Comparison of ENCODE assay signal across 25 cellular contexts in the genomic region with DNA sequence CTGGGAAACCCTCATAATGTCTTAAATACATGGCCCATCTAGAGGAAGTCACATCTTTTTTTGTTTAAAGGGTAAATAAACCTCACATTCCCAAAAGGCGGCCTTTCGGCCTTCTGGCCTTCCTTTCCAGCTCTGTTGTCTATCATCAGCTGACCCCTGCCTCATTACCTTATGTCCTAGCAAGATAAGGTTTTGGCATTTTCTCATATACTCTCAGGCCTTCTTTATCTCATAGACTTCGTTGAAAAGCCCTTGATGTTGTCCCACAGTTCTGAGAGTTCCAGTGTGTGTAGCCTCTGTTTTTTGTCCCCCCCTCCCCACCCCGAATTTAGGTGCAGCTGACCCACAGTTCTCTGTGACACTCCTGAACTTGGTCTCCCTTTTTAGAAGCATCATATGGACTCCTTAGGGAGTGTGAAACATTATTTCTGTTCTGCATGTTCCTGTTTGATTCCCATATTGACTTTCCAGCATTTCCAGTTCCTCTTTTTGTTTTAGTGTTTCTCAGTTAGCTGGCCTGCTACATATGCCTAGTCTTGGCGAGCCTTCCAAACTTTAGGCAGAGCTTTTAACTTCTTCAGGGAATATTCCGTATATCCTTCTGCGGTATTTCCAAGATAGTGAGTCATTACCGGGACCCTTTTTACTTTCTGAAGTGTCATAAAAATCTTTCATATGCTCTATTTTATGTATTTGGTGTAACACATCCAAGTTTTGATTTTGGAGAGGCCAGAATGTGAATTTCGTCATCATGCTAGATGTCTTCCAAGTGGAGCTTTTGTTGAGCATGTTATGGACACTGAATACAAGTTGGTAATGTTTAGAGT.
DNase-seq lines count a peak whose midpoint lies in the region; ATAC-seq and TF ChIP-seq lines count a peak whose summit lies in the region.
"Had no signal": no experiment of that assay in that cellular context is flagged by ENCODE, and none has a peak within 500 bp of the region (broad histone marks: within the 10 kb centered on the region; RNA-seq: fewer than 3 reads in every experiment).

No MANE protein-coding gene starts in this region.

- H3K56ac ChIP-seq in IMR-90 (ENCODE audit: extremely low read depth, insufficient read depth, low read length): no peak overlapping the region

- no peak overlapping the region for H4K5ac ChIP-seq in IMR-90 (ENCODE audit: low read depth, low read length)

- no peaks in the 10 kb centered on the region for H3K9me3 ChIP-seq in CD8-positive, alpha-beta memory T cell (ENCODE audit: low read length)
- H3K9me3 ChIP-seq in IMR-90 (ENCODE audit: control insufficient read depth, insufficient read depth, low read length) (no peaks in the 10 kb centered on the region), trophoblast cell (ENCODE audit: insufficient read depth, low read depth, low read length) (no peaks in the 10 kb centered on the region)
- H3K9me3 ChIP-seq: esophagus muscularis mucosa, psoas muscle, SK-N-SH had no signal

- no peaks in the 10 kb centered on the region for H3K27me3 Mint-ChIP-seq in CD8-positive, alpha-beta memory T cell
- H3K27me3 Mint-ChIP-seq in activated T-helper 17 cell treated with anti-CD3 and anti-CD28 coated beads, Interleukin-2, amount 50 U/mL, for 72 hours: no peaks in the 10 kb centered on the region
- H3K27me3 Mint-ChIP-seq: activated CD4-positive, alpha-beta T cell treated with anti-CD3 and anti-CD28 coated beads, Interleukin-2, amount 10 ng/mL, durations not matched to agents 24 days and 14 days; CD4-positive, CD25-positive, alpha-beta regulatory T cell; naive B cell had no signal

- TF ChIP-seq RAD21 in IMR-90 (IDR thresholded peaks at IDR 0.05; ENCODE audit: low read length): no peak

- WGBS in IMR-90 (ENCODE audit: extremely low coverage in 2 of 2, insufficient read length in 1 of 2), 2 experiments: no CpG with 5 or more reads among the region's 9 CpGs
- no CpG with 5 or more reads among the region's 9 CpGs for WGBS in trophoblast cell (ENCODE audit: extremely low coverage, insufficient coverage, insufficient read length)

- H3K9me1 ChIP-seq in IMR-90 (ENCODE audit: insufficient read depth, low read length): peaks cover 27% of the 10 kb centered on the region

- peak overlapping the region; percentile 40 for H3K27ac ChIP-seq in CD8-positive, alpha-beta memory T cell (ENCODE audit: low read depth, low read length)
- H3K27ac ChIP-seq in IMR-90 (ENCODE audit: insufficient read depth, low read length): peak overlapping the region; percentile 43; the same call in 1 of the 2 replicates
- H3K27ac ChIP-seq in trophoblast cell (ENCODE audit: low read depth, low read length): no peak overlapping the region
- H3K27ac ChIP-seq: esophagus muscularis mucosa, psoas muscle, VCaP had no signal

- no peaks in the 10 kb centered on the region for H3K4me1 ChIP-seq in CD8-positive, alpha-beta memory T cell (ENCODE audit: insufficient read depth, low read length)
- H3K4me1 ChIP-seq in IMR-90 (ENCODE audit: control insufficient read depth, insufficient read depth, low read length): peaks cover 16% of the 10 kb centered on the region
- H3K4me1 ChIP-seq in trophoblast cell (ENCODE audit: control insufficient read depth in 1 of 2, insufficient read depth in 2 of 2, low read length in 2 of 2): peaks cover 12 to 20% of the 10 kb centered on the region in 2 experiments
- H3K4me1 ChIP-seq: psoas muscle had no signal

- no peak overlapping the region for H3K14ac ChIP-seq in IMR-90 (replicated peaks; ENCODE audit: low read depth, low read length)
- no peak overlapping the region for H3K14ac ChIP-seq in trophoblast cell (ENCODE audit: low read length)

- ATAC-seq in IMR-90 (ENCODE audit: low read depth) (peak; percentile 67), GM18861 (IDR thresholded peaks at IDR 0.05; ENCODE audit: unreplicated experiment) (no peak)
- ATAC-seq in activated T-helper 17 cell treated with anti-CD3 and anti-CD28 coated beads, Interleukin-2, amount 50 U/mL, for 72 hours (replicated peaks): no peak
- ATAC-seq: activated T-cell treated with anti-CD3 and anti-CD28 coated beads, Interleukin-2, amount 50 U/mL, for 4 hours; psoas muscle had no signal

- TF ChIP-seq CTCF in IMR-90 (conservative IDR thresholded peaks at IDR 0.05; ENCODE audit: low read depth, low read length) (no peak), fibroblast of villous mesenchyme (IDR thresholded peaks at IDR 0.05; ENCODE audit: insufficient read depth, low read depth, low read length) (no peak)

- in situ Hi-C loops in IMR-90 (cut with MboI; ENCODE audit: low sequenced_read_pairs): no loop called here

- intact Hi-C loops in IMR-90 (cut with micrococcal nuclease): no loop called here

- peaks cover 7% of the 10 kb centered on the region for H3K36me3 ChIP-seq in CD8-positive, alpha-beta memory T cell (ENCODE audit: insufficient read depth, low read length)
- H3K36me3 ChIP-seq in IMR-90 (ENCODE audit: control insufficient read depth, insufficient read depth, low read length) (peaks cover 15% of the 10 kb centered on the region), trophoblast cell (ENCODE audit: control insufficient read depth in 1 of 2, insufficient read depth in 2 of 2, low read length in 2 of 2) (peaks cover 0 to 5% of the 10 kb centered on the region in 2 experiments)

- no peak overlapping the region for H3K4me3 Mint-ChIP-seq in CD8-positive, alpha-beta memory T cell
- no peak overlapping the region for H3K4me3 Mint-ChIP-seq in activated T-helper 17 cell treated with anti-CD3 and anti-CD28 coated beads, Interleukin-2, amount 50 U/mL, for 72 hours
- H3K4me3 Mint-ChIP-seq: activated CD4-positive, alpha-beta T cell treated with anti-CD3 and anti-CD28 coated beads, Interleukin-2, amount 10 ng/mL, durations not matched to agents 24 days and 14 days; activated naive CD4-positive, alpha-beta T cell treated with anti-CD3 and anti-CD28 coated beads for 36 hours; activated T-cell treated with anti-CD3 and anti-CD28 coated beads, Interleukin-2, amount 50 U/mL, for 4 hours; CD4-positive, CD25-positive, alpha-beta regulatory T cell; mesothelial cell of epicardium; naive B cell; T-helper 1 cell treated with Interleukin-12 subunit alpha and Interleukin-12 subunit beta and Interleukin-4 antibody, amounts not matched to agents 30 μg/mL and 1 μg/mL, for 36 hours had no signal

- H3K9ac ChIP-seq in IMR-90 (ENCODE audit: low read depth, low read length) (no peak overlapping the region), trophoblast cell (ENCODE audit: low read length) (no peak overlapping the region)
- H3K9ac ChIP-seq: SK-N-SH had no signal

- H3K79me1 ChIP-seq in IMR-90 (ENCODE audit: low read depth in 1 of 2, low read length in 2 of 2): peaks cover 44 to 68% of the 10 kb centered on the region in 2 experiments
- H3K79me1 ChIP-seq in trophoblast cell (ENCODE audit: low read length): no peaks in the 10 kb centered on the region

- peaks cover 18 to 51% (median 25%) of the 10 kb centered on the region in 3 donors for H3K36me3 Mint-ChIP-seq in CD8-positive, alpha-beta memory T cell
- H3K36me3 Mint-ChIP-seq in activated T-helper 17 cell treated with anti-CD3 and anti-CD28 coated beads, Interleukin-2, amount 50 U/mL, for 72 hours (ENCODE audit: low read depth): peaks cover 64% of the 10 kb centered on the region

- no peaks in the 10 kb centered on the region for H3K27me3 ChIP-seq in CD8-positive, alpha-beta memory T cell (ENCODE audit: insufficient read depth, low read length, poor library complexity, severe bottlenecking)
- no peaks in the 10 kb centered on the region for H3K27me3 ChIP-seq in IMR-90 (ENCODE audit: control insufficient read depth, insufficient read depth, low read length)
- no peaks in the 10 kb centered on the region for H3K27me3 ChIP-seq in trophoblast cell (ENCODE audit: insufficient read depth, low read length)
- H3K27me3 ChIP-seq: esophagus muscularis mucosa had no signal

- POLR2A ChIA-PET in CD8-positive, alpha-beta memory T cell (lab: Charles Lee): no interaction called here
- POLR2A ChIA-PET in IMR-90 (lab: Charles Lee; ENCODE audit: unreplicated experiment): no interaction called here

- H3K79me2 ChIP-seq in trophoblast cell (ENCODE audit: control insufficient read depth, insufficient read depth, low read length, poor library complexity): no peaks in the 10 kb centered on the region

- H2AK9ac ChIP-seq in IMR-90 (replicated peaks; ENCODE audit: low read depth, low read length, poor library complexity): no peak overlapping the region

- CTCF ChIA-PET in CD8-positive, alpha-beta memory T cell (lab: Charles Lee): no interaction called here
- CTCF ChIA-PET in IMR-90 (lab: Yijun Ruan, JAX): no interaction called here

- H4K20me1 ChIP-seq in IMR-90 (ENCODE audit: insufficient read depth, low read length): peaks cover 57% of the 10 kb centered on the region

- H3K4me1 Mint-ChIP-seq in CD8-positive, alpha-beta memory T cell: peaks cover 9 to 20% (median 10%) of the 10 kb centered on the region in 3 donors
- H3K4me1 Mint-ChIP-seq in activated T-helper 17 cell treated with anti-CD3 and anti-CD28 coated beads, Interleukin-2, amount 50 U/mL, for 72 hours: peaks cover 16% of the 10 kb centered on the region

- no peak overlapping the region for H2AK5ac ChIP-seq in IMR-90 (ENCODE audit: low read depth, low read length)
- H2AK5ac ChIP-seq in trophoblast cell (ENCODE audit: low read length): no peak overlapping the region

- H2AFZ ChIP-seq in IMR-90 (replicated peaks; ENCODE audit: low read length, poor library complexity): no peak overlapping the region
- H2AFZ ChIP-seq in trophoblast cell (ENCODE audit: insufficient read depth, low read length, poor library complexity): no peak overlapping the region

- TF ChIP-seq POLR2A in IMR-90 (IDR thresholded peaks at IDR 0.05; ENCODE audit: low read depth, low read length): no peak

- H2BK20ac ChIP-seq in IMR-90 (ENCODE audit: low read depth, low read length): no peak overlapping the region

- no peak overlapping the region for H4K8ac ChIP-seq in IMR-90 (ENCODE audit: low read depth in 2 of 2, low read length in 2 of 2)
- H4K8ac ChIP-seq in trophoblast cell (ENCODE audit: low read depth, low read length): no peak overlapping the region

- H3K23ac ChIP-seq in IMR-90 (ENCODE audit: low read depth, low read length) (no peak overlapping the region; the same call in 1 of the 2 replicates), trophoblast cell (ENCODE audit: low read length) (no peak overlapping the region)

- BruUV-seq in IMR-90 (replicated peaks; lab: Mats Ljungman, UMichigan): no TSS peak

- H4K91ac ChIP-seq in IMR-90 (ENCODE audit: insufficient read depth, low read depth, low read length) (no peak overlapping the region), trophoblast cell (ENCODE audit: low read depth, low read length) (no peak overlapping the region)

- no peak overlapping the region for H2BK5ac ChIP-seq in IMR-90 (ENCODE audit: low read depth, low read length, poor library complexity, severe bottlenecking)
- H2BK5ac ChIP-seq in trophoblast cell (ENCODE audit: low read depth, low read length, poor library complexity): no peak overlapping the region

- DNase-seq in CD8-positive, alpha-beta memory T cell: no peak
- DNase-seq in IMR-90 (peak; percentile 71), fibroblast of villous mesenchyme (ENCODE audit: low read depth) (peak; percentile 83), NCI-H1436 (lab: John Stamatoyannopoulos, UW) (no peak), trophoblast cell (no peak)
- DNase-seq: activated CD4-positive, alpha-beta T cell treated with anti-CD3 and anti-CD28 coated beads, Interleukin-2, amount 10 ng/mL, durations not matched to agents 24 days and 14 days; activated naive CD4-positive, alpha-beta T cell treated with anti-CD3 and anti-CD28 coated beads for 36 hours; activated T-cell treated with anti-CD3 and anti-CD28 coated beads, Interleukin-2, amount 50 U/mL, for 4 hours; anterior cingulate cortex; caudate nucleus; CD4-positive, CD25-positive, alpha-beta regulatory T cell; EL; naive B cell; NCI-H1417; NCI-H2107; nucleus accumbens; psoas muscle; SK-N-SH; stimulated activated naive CD4-positive, alpha-beta T cell had no signal

- no peak overlapping the region for H2BK15ac ChIP-seq in IMR-90 (ENCODE audit: low read depth, low read length)

- dilution Hi-C loops in IMR-90 (cut with HindIII; ENCODE audit: low sequenced_read_pairs, unreplicated experiment): no loop called here

- no peak overlapping the region for H4K12ac ChIP-seq in trophoblast cell (ENCODE audit: low read depth, low read length)

- H2BK12ac ChIP-seq in trophoblast cell (ENCODE audit: low read length): no peak overlapping the region

- H3K4me2 ChIP-seq in IMR-90 (ENCODE audit: low read depth, low read length) (peak overlapping the region; percentile 13; the same call in 1 of the 2 replicates), trophoblast cell (ENCODE audit: low read length) (no peak overlapping the region)
- H3K4me2 ChIP-seq: SK-N-SH had no signal

- H3K9me3 Mint-ChIP-seq in CD8-positive, alpha-beta memory T cell: no peaks in the 10 kb centered on the region
- H3K9me3 Mint-ChIP-seq in activated T-helper 17 cell treated with anti-CD3 and anti-CD28 coated beads, Interleukin-2, amount 50 U/mL, for 72 hours: no peaks in the 10 kb centered on the region
- H3K9me3 Mint-ChIP-seq: activated CD4-positive, alpha-beta T cell treated with anti-CD3 and anti-CD28 coated beads, Interleukin-2, amount 10 ng/mL, durations not matched to agents 24 days and 14 days; activated naive CD4-positive, alpha-beta T cell treated with anti-CD3 and anti-CD28 coated beads for 36 hours; activated T-cell treated with anti-CD3 and anti-CD28 coated beads, Interleukin-2, amount 50 U/mL, for 4 hours; T-helper 1 cell treated with Interleukin-12 subunit alpha and Interleukin-12 subunit beta and Interleukin-4 antibody, amounts not matched to agents 30 μg/mL and 1 μg/mL, for 36 hours had no signal

- no peak overlapping the region for H3K4me3 ChIP-seq in CD8-positive, alpha-beta memory T cell (ENCODE audit: low read length)
- H3K4me3 ChIP-seq in IMR-90 (ENCODE audit: insufficient read depth, low read depth, low read length): no peak overlapping the region
- no peak overlapping the region for H3K4me3 ChIP-seq in fibroblast of villous mesenchyme (ENCODE audit: low read depth, low read length)
- H3K4me3 ChIP-seq in trophoblast cell (ENCODE audit: low read depth, low read length): no peak overlapping the region
- H3K4me3 ChIP-seq: esophagus muscularis mucosa, psoas muscle had no signal

- H2BK120ac ChIP-seq in IMR-90 (ENCODE audit: low read depth, low read length) (no peak overlapping the region), trophoblast cell (ENCODE audit: insufficient read depth, low read length, poor library complexity) (no peak overlapping the region)

- H3K4ac ChIP-seq in IMR-90 (ENCODE audit: low read depth, low read length) (no peak overlapping the region), trophoblast cell (ENCODE audit: low read depth, low read length) (no peak overlapping the region)

- H3K18ac ChIP-seq in IMR-90 (ENCODE audit: low read depth, low read length) (no peak overlapping the region; the same call in 1 of the 2 replicates), trophoblast cell (ENCODE audit: low read length) (no peak overlapping the region)

- no peak overlapping the region for H3K27ac Mint-ChIP-seq in CD8-positive, alpha-beta memory T cell
- H3K27ac Mint-ChIP-seq in activated T-helper 17 cell treated with anti-CD3 and anti-CD28 coated beads, Interleukin-2, amount 50 U/mL, for 72 hours: peak overlapping the region; percentile 22
- H3K27ac Mint-ChIP-seq: activated CD4-positive, alpha-beta T cell treated with anti-CD3 and anti-CD28 coated beads, Interleukin-2, amount 10 ng/mL, durations not matched to agents 24 days and 14 days; activated naive CD4-positive, alpha-beta T cell treated with anti-CD3 and anti-CD28 coated beads for 36 hours; CD4-positive, CD25-positive, alpha-beta regulatory T cell; T-helper 1 cell treated with Interleukin-12 subunit alpha and Interleukin-12 subunit beta and Interleukin-4 antibody, amounts not matched to agents 30 μg/mL and 1 μg/mL, for 36 hours had no signal

Comparison
In these comparisons a context has a peak if more than half of its experiments do, and no peak if none do; other contexts are left out.
1. DNase-seq: peak in IMR-90 (single experiment) and fibroblast of villous mesenchyme (single experiment); none in CD8-positive, alpha-beta memory T cell (0 of 5), NCI-H1436 (single experiment) and trophoblast cell (0 of 2).